8 cellular contexts compared by ENCODE assay signal in genomic region chr12:51593539-51593938, GRCh38. TPM values are rescaled to one million over a fixed set of nuclear protein-coding genes. Genes with fewer than 3 reads are reported as not detected.
DNase-seq lines count a peak whose midpoint lies in the region; ATAC-seq and TF ChIP-seq lines count a peak whose summit lies in the region.

No MANE protein-coding gene starts in this region.

- H3K36me3 ChIP-seq in CD4-positive, alpha-beta memory T cell (ENCODE audit: insufficient read depth, low read length), result no peaks in the 10 kb centered on the region
- peaks cover 0 to 3% of the 10 kb centered on the region in 2 experiments for H3K36me3 ChIP-seq in mesenchymal stem cell (ENCODE audit: control insufficient read depth in 1 of 2, insufficient read depth in 2 of 2, low read depth in 1 of 2, low read length in 2 of 2)

- H3K27me3 ChIP-seq in CD4-positive, alpha-beta memory T cell (ENCODE audit: insufficient read depth, low read length), result peaks cover 13% of the 10 kb centered on the region
- H3K27me3 ChIP-seq in mesenchymal stem cell (ENCODE audit: control insufficient read depth in 1 of 2, insufficient read depth in 1 of 2, low read length in 2 of 2), result peaks cover 0 to 54% of the 10 kb centered on the region in 2 experiments

- H3K79me1 ChIP-seq in mesenchymal stem cell (replicated peaks; ENCODE audit: low read length, poor library complexity, severe bottlenecking), result no peaks in the 10 kb centered on the region

- H3K23ac ChIP-seq in mesenchymal stem cell (ENCODE audit: low read length in 2 of 2), result no peak overlapping the region

- ATAC-seq in HG02642 (IDR thresholded peaks at IDR 0.05; ENCODE audit: poor library complexity, unreplicated experiment) (no peak), HG02970 (IDR thresholded peaks at IDR 0.05; ENCODE audit: low FRiP score, unreplicated experiment) (no peak), GM21390 (IDR thresholded peaks at IDR 0.05; ENCODE audit: unreplicated experiment) (no peak)

- no peak overlapping the region for H4K8ac ChIP-seq in mesenchymal stem cell (ENCODE audit: low read length)

- peaks cover 14% of the 10 kb centered on the region for H3K4me1 ChIP-seq in CD4-positive, alpha-beta memory T cell (ENCODE audit: insufficient read depth, low read length)
- H3K4me1 ChIP-seq in mesenchymal stem cell (ENCODE audit: control insufficient read depth, insufficient read depth, low read depth, low read length), result peaks cover 15% of the 10 kb centered on the region

- no peaks in the 10 kb centered on the region for H3K9me3 ChIP-seq in CD4-positive, alpha-beta memory T cell (ENCODE audit: control insufficient read depth in 1 of 2, low read length in 2 of 2)
- no peaks in the 10 kb centered on the region for H3K9me3 ChIP-seq in mesenchymal stem cell (ENCODE audit: control insufficient read depth, low read length)

- no peak overlapping the region for H3K4me3 ChIP-seq in CD4-positive, alpha-beta memory T cell (ENCODE audit: low read length in 2 of 2)
- no peak overlapping the region for H3K4me3 ChIP-seq in LNCaP clone FGC (ENCODE audit: low read depth, low read length)
- H3K4me3 ChIP-seq in astrocyte of the cerebellum (ENCODE audit: low read depth, low read length), result no peak overlapping the region
- peak overlapping the region in 1 of 2 experiments; percentile 90 for H3K4me3 ChIP-seq in mesenchymal stem cell (ENCODE audit: insufficient read depth in 1 of 2, low read depth in 1 of 2, low read length in 2 of 2)

- no peak overlapping the region for H2BK15ac ChIP-seq in mesenchymal stem cell (ENCODE audit: low read depth, poor library complexity, severe bottlenecking)

- no peak overlapping the region for H2BK5ac ChIP-seq in mesenchymal stem cell (ENCODE audit: low read depth, low read length, poor library complexity, severe bottlenecking)

- in situ Hi-C loops in astrocyte of the cerebellum (cut with HindIII; ENCODE audit: low sequenced_read_pairs), result no loop called here

- H3K4ac ChIP-seq in mesenchymal stem cell (ENCODE audit: low read depth in 1 of 2, low read length in 2 of 2), result no peak overlapping the region

- POLR2A ChIA-PET in CD4-positive, alpha-beta memory T cell (lab: Charles Lee; ENCODE audit: partially characterized antibody), result no interaction called here

- no peak overlapping the region for H3K14ac ChIP-seq in mesenchymal stem cell (ENCODE audit: low read length in 2 of 2)

- no peak overlapping the region for H3K9ac ChIP-seq in mesenchymal stem cell (ENCODE audit: low read length)

- peak overlapping the region in 2 of 8 donors; percentile 9 to 24 for H3K4me3 Mint-ChIP-seq in CD4-positive, alpha-beta memory T cell

- no peak for TF ChIP-seq CTCF in LNCaP clone FGC (IDR thresholded peaks at IDR 0.05; ENCODE audit: control insufficient read depth, extremely low read depth, insufficient read depth)
- no peak for TF ChIP-seq CTCF in astrocyte of the cerebellum (IDR thresholded peaks at IDR 0.05; ENCODE audit: low read depth, low read length, missing control alignments)

- peaks cover 0 to 4% of the 10 kb centered on the region in 2 donors for H3K36me3 Mint-ChIP-seq in CD4-positive, alpha-beta memory T cell

- no peak overlapping the region for H2BK120ac ChIP-seq in mesenchymal stem cell (ENCODE audit: low read depth, low read length)

- no peak overlapping the region for H2BK12ac ChIP-seq in mesenchymal stem cell (ENCODE audit: low read length in 2 of 2)

- no peaks in the 10 kb centered on the region for H3K9me3 Mint-ChIP-seq in CD4-positive, alpha-beta memory T cell

- peak in 4 of 5 donors; percentile 14 to 30 (median 18) for DNase-seq in CD4-positive, alpha-beta memory T cell
- DNase-seq in LNCaP clone FGC (ENCODE audit: low read depth), result peak; percentile 31
- peak; percentile 48 for DNase-seq in astrocyte of the cerebellum (ENCODE audit: low read depth)
- peak; percentile 67 for DNase-seq in mesenchymal stem cell
- DNase-seq in NCI-H446 treated with DMSO at 0.1 percent for 48 hours (lab: John Stamatoyannopoulos, UW), result no peak

- no peak overlapping the region for H2AK5ac ChIP-seq in mesenchymal stem cell (ENCODE audit: low read length, severe bottlenecking)

- no peak overlapping the region for H3K27ac Mint-ChIP-seq in CD4-positive, alpha-beta memory T cell

- no peak overlapping the region for H3K27ac ChIP-seq in CD4-positive, alpha-beta memory T cell (ENCODE audit: low read depth, low read length)
- H3K27ac ChIP-seq in mesenchymal stem cell (ENCODE audit: low read length, poor library complexity, severe bottlenecking), result no peak overlapping the region

- peaks cover 37 to 43% of the 10 kb centered on the region in 2 donors for H3K27me3 Mint-ChIP-seq in CD4-positive, alpha-beta memory T cell

- CTCF ChIA-PET in CD4-positive, alpha-beta memory T cell (lab: Charles Lee; ENCODE audit: partially characterized antibody), result no interaction called here

- H2AFZ ChIP-seq in mesenchymal stem cell (ENCODE audit: low read depth, low read length), result no peak overlapping the region

- no peak overlapping the region for H3K4me2 ChIP-seq in mesenchymal stem cell (ENCODE audit: low read length, poor library complexity, severe bottlenecking)

- intact Hi-C loops in CD4-positive, alpha-beta memory T cell (cut with micrococcal nuclease), result no loop called here

- no peak overlapping the region for H4K91ac ChIP-seq in mesenchymal stem cell (ENCODE audit: low read length)

- H3K18ac ChIP-seq in mesenchymal stem cell (ENCODE audit: low read depth in 1 of 2, low read length in 2 of 2), result no peak overlapping the region

- H3K4me1 Mint-ChIP-seq in CD4-positive, alpha-beta memory T cell, result peaks cover 5 to 27% (median 14%) of the 10 kb centered on the region in 4 donors

- WGBS in mesenchymal stem cell, result no CpG with 5 or more reads among the region's 5 CpGs

RNA-seq across cellular contexts. Expression of gene SCN8A, which starts 2.5 kb away (rescaled TPM):
- total RNA-seq in CD4-positive, alpha-beta memory T cell, result under 1 TPM; 0.23 to 0.25 TPM
- under 1 TPM; 0.04 to 1.00 TPM for polyA plus RNA-seq in CD4-positive, alpha-beta memory T cell
- 1.7 TPM for polyA plus RNA-seq in mesenchymal stem cell (2013, experiment 1 of 2)
- 1.4 TPM for polyA plus RNA-seq in mesenchymal stem cell (2013, experiment 2 of 2)
